In genomic region chr2:170277943-170278342, GRCh38 we compare ENCODE assay signal across 18 cellular contexts.
DNase-seq lines count a peak whose midpoint lies in the region; ATAC-seq and TF ChIP-seq lines count a peak whose summit lies in the region.
"Had no signal": no experiment of that assay in that cellular context is flagged by ENCODE, and none has a peak within 500 bp of the region (broad histone marks: within the 10 kb centered on the region; RNA-seq: fewer than 3 reads in every experiment).

No MANE protein-coding gene starts in this region.

- DNase-seq in DMS53 (lab: John Stamatoyannopoulos, UW) (peak; percentile 25), DMS53 treated with DMSO at 0.1 percent for 48 hours (lab: John Stamatoyannopoulos, UW; ENCODE audit: unreplicated experiment) (no peak), NCI-H1930 (lab: John Stamatoyannopoulos, UW) (peak; percentile 77 to 89), NCI-H748 treated with DMSO at 0.1 percent for 48 hours (lab: John Stamatoyannopoulos, UW) (peak; percentile 96), GM03348 (ENCODE audit: low spot score) (no peak)
- DNase-seq: 8988T, DMS79 treated with DMSO at 0.1 percent for 48 hours, GDM1, HFFc6, NCI-H524 treated with DMSO at 0.1 percent for 48 hours, PC-9, T-cell had no signal

- H4K20me1 ChIP-seq in neural cell (ENCODE audit: insufficient read depth) = no peaks in the 10 kb centered on the region
- H4K20me1 ChIP-seq: BLaER1 treated with 17β-estradiol and CSF1 and Interleukin-3, amounts not matched to agents 10 nM and 100 nM had no signal

- H3K4me2 ChIP-seq in neural cell (ENCODE audit: low read length) = peak overlapping the region; percentile 94
- H3K4me2 ChIP-seq: BLaER1 treated with 17β-estradiol and CSF1 and Interleukin-3, amounts not matched to agents 10 nM and 100 nM; PC-9 had no signal

- peak; percentile 96 for TF ChIP-seq EP300 in neural cell (conservative IDR thresholded peaks at IDR 0.05; ENCODE audit: poor library complexity, severe bottlenecking)

- no peaks in the 10 kb centered on the region for H3K79me2 ChIP-seq in neural cell (replicated peaks; ENCODE audit: insufficient read depth, low read length)

- ATAC-seq in GM18861 (IDR thresholded peaks at IDR 0.05; ENCODE audit: unreplicated experiment) (no peak), GM19397 (IDR thresholded peaks at IDR 0.05; ENCODE audit: unreplicated experiment) (no peak)
- ATAC-seq: T-cell had no signal

- no peaks in the 10 kb centered on the region for H3K9me2 ChIP-seq in neural cell (ENCODE audit: insufficient read depth, low read length)

- H3K9me3 ChIP-seq in neural cell (ENCODE audit: low read length) = no peaks in the 10 kb centered on the region

- H2AFZ ChIP-seq in neural cell (ENCODE audit: low read depth, low read length) = no peak overlapping the region
- H2AFZ ChIP-seq: PC-9 had no signal

- TF ChIP-seq CTCF in neural cell (IDR thresholded peaks at IDR 0.05; ENCODE audit: poor library complexity, severe bottlenecking) = no peak

- H3K27ac ChIP-seq in neural cell (ENCODE audit: low read length) = peak overlapping the region; percentile 98
- H3K27ac ChIP-seq: BLaER1 treated with 17β-estradiol and CSF1 and Interleukin-3, amounts not matched to agents 10 nM and 100 nM; HL-60; PC-9; SK-N-MC had no signal

- H3K9ac ChIP-seq in neural cell (ENCODE audit: low read length) = peak overlapping the region; percentile 79
- H3K9ac ChIP-seq: BLaER1 treated with 17β-estradiol and CSF1 and Interleukin-3, amounts not matched to agents 10 nM and 100 nM had no signal

- H3F3A ChIP-seq in neural cell (ENCODE audit: insufficient read depth, low read length, poor library complexity, severe bottlenecking) = peaks cover 20% of the 10 kb centered on the region

- peak; percentile 62 for TF ChIP-seq RAD21 in neural cell (conservative IDR thresholded peaks at IDR 0.05)

- H3K27me3 ChIP-seq in neural cell (ENCODE audit: insufficient read depth, low read depth, low read length) = no peaks in the 10 kb centered on the region
- H3K27me3 ChIP-seq: BLaER1 treated with 17β-estradiol and CSF1 and Interleukin-3, amounts not matched to agents 10 nM and 100 nM had no signal

- peak overlapping the region; percentile 49 for H3K4me3 ChIP-seq in neural cell (ENCODE audit: low read length)
- H3K4me3 ChIP-seq: BLaER1 treated with 17β-estradiol and CSF1 and Interleukin-3, amounts not matched to agents 10 nM and 100 nM; PC-9; SK-N-MC had no signal

- H3K36me3 ChIP-seq in neural cell (ENCODE audit: insufficient read depth, low read length) = no peaks in the 10 kb centered on the region
- H3K36me3 ChIP-seq: BLaER1 treated with 17β-estradiol and CSF1 and Interleukin-3, amounts not matched to agents 10 nM and 100 nM had no signal

TF ChIP-seq in neural cell, 6 proteins besides CTCF, POLR2A, EP300 and RAD21:
- peak; percentile 85 for TF ChIP-seq REST (IDR thresholded peaks at IDR 0.05; ENCODE audit: borderline replicate concordance)
- no peak for TF ChIP-seq TAF1 (IDR thresholded peaks at IDR 0.05; ENCODE audit: low read depth)
- peak; percentile 88 for TF ChIP-seq POLR2AphosphoS5 (IDR thresholded peaks at IDR 0.05)

Comparison
In these comparisons a context has a peak if more than half of its experiments do, and no peak if none do; other contexts are left out.
1. DNase-seq: peak in DMS53 (single experiment), NCI-H1930 (2 of 2) and NCI-H748 treated with DMSO at 0.1 percent for 48 hours (single experiment); none in DMS53 treated with DMSO at 0.1 percent for 48 hours (single experiment) and GM03348 (single experiment).